7 cellular contexts compared by ENCODE assay signal in genomic region chr3:88460369-88460768, GRCh38.
"Had no signal": no experiment of that assay in that cellular context is flagged by ENCODE, and none has a peak within 500 bp of the region (broad histone marks: within the 10 kb centered on the region; RNA-seq: fewer than 3 reads in every experiment).

No MANE protein-coding gene starts in this region.

- H3K4me2 ChIP-seq: GM23338 had no signal

- H2AFZ ChIP-seq: GM23338 had no signal

- DNase-seq: H9, HCEC 1CT, KG1 had no signal

- FAIRE-seq: H1, H54 had no signal

- ATAC-seq: GM23338 had no signal

- H3K27ac ChIP-seq: HL-60 had no signal

- H3K4me3 ChIP-seq: GM23338 had no signal
